In genomic region chr19:1438933-1439358, GRCh38 we compare ENCODE assay signal across 1 cellular context.
TF ChIP-seq lines count a peak whose summit lies in the region.

No MANE protein-coding gene starts in this region.

TF ChIP-seq in IMR-90, 13 proteins besides CTCF, POLR2A, EP300 and RAD21 (continued from another document):
- no peak for TF ChIP-seq MAZ (IDR thresholded peaks at IDR 0.05; ENCODE audit: borderline replicate concordance, low read depth, low read length)
- TF ChIP-seq MAFK (IDR thresholded peaks at IDR 0.05; ENCODE audit: low read depth, low read length): no peak
- TF ChIP-seq RFX5 (IDR thresholded peaks at IDR 0.05; ENCODE audit: low read depth, low read length): no peak
- peak; percentile 71 for TF ChIP-seq USF2 (IDR thresholded peaks at IDR 0.05; ENCODE audit: low read depth, low read length)
- TF ChIP-seq NFE2L2 (IDR thresholded peaks at IDR 0.05; ENCODE audit: low read depth, low read length): no peak
- no peak for TF ChIP-seq FOS (IDR thresholded peaks at IDR 0.05; ENCODE audit: low read depth, low read length)
- no peak for TF ChIP-seq BHLHE40 (IDR thresholded peaks at IDR 0.05; ENCODE audit: low read depth, low read length)
- TF ChIP-seq SMC3 (IDR thresholded peaks at IDR 0.05; ENCODE audit: low read depth, low read length): no peak
